In the genomic region with DNA sequence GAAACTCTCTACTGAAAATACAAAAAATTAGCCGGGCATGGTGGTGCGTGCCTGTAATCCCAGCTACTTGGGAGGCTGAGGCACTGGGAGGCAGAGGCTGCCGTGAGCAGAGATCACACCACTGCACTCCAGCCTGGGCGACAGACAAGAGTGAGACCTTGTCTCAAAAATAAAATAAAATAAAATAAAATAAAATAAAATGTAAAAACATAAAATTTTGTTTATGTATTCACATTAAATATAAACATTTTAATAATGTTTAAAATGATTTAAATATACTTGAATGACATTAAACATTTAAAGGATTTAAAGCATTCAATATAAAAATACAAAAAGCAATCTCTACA, we compare ENCODE assay signal across 8 cellular contexts.
DNase-seq lines count a peak whose midpoint lies in the region; ATAC-seq, FAIRE-seq and TF ChIP-seq lines count a peak whose summit lies in the region.
"Not testable (repeated sequence)": the region's sequence is repeated elsewhere in the genome, so short reads cannot be mapped to it uniquely, and the experiment has no call there.

No MANE protein-coding gene starts in this region.

- BruUV-seq in K562 (replicated peaks; lab: Mats Ljungman, UMichigan); HepG2 (replicated peaks; lab: Mats Ljungman, UMichigan): not testable (repeated sequence)

- FAIRE-seq in K562 (lab: Jason Lieb, UNC); HepG2 (lab: Jason Lieb, UNC): not testable (repeated sequence)

- DNase-seq in CD8-positive, alpha-beta memory T cell; T-cell; activated T-cell treated with anti-CD3 and anti-CD28 coated beads, Interleukin-2, amount 50 U/mL, for 4 hours; K562 (ENCODE audit: extremely low read depth in 1 of 4, low spot score in 3 of 4); epithelial cell of prostate (ENCODE audit: low read depth, low spot score); HepG2 (ENCODE audit: low spot score); osteocyte (ENCODE audit: extremely low spot score, unreplicated experiment): not testable (repeated sequence)
- DNase-seq in upper lobe of right lung: peak; percentile 11

- in situ Hi-C loops in K562 (cut with MboI): not testable (repeated sequence)
- in situ Hi-C loops in HepG2 (cut with HindIII; ENCODE audit: extremely low pct_ligation_motif_present, low pct_unique_long_range_greater_than_20kb): loop anchor here (10.0 kb wide), 1 partner anchor 65 kb away; no protein-coding TSS in a partner anchor

- intact Hi-C loops in K562 (cut with micrococcal nuclease) (loop anchor here (5.0 kb wide), 2 partner anchors 157 to 177 kb away; a partner anchor contains a TSS), HepG2 (cut with micrococcal nuclease; ENCODE audit: unreplicated experiment) (loop anchor here (5.0 to 10.0 kb wide), 2 partner anchors 85 to 177 kb away; a partner anchor contains a TSS), upper lobe of right lung (cut with DNase I) (loop anchor here (10.0 kb wide), 2 partner anchors 155 to 175 kb away; a partner anchor contains a TSS)

- not testable (repeated sequence) for H3K4me2 ChIP-seq in K562 (ENCODE audit: insufficient read depth, low read length)
- peak overlapping the region; percentile 37 for H3K4me2 ChIP-seq in HepG2 (ENCODE audit: low read depth, low read length)

- H3K79me2 ChIP-seq in K562 (ENCODE audit: control insufficient read depth, insufficient read depth, low read length): peaks cover 97% of the 10 kb centered on the region
- H3K79me2 ChIP-seq in HepG2 (ENCODE audit: insufficient read depth, low read length): peaks cover 96% of the 10 kb centered on the region

- TF ChIP-seq CTCF in K562 (IDR thresholded peaks at IDR 0.05 in 2 of 3, conservative IDR thresholded peaks at IDR 0.05 in 1 of 3; ENCODE audit: insufficient read depth in 2 of 3, low read depth in 1 of 3, low read length in 3 of 3); HepG2 (CRISPR knock-in tag; IDR thresholded peaks at IDR 0.05); osteocyte (IDR thresholded peaks at IDR 0.05); upper lobe of right lung (IDR thresholded peaks at IDR 0.05): not testable (repeated sequence)

- peaks cover 68% of the 10 kb centered on the region for H4K20me1 ChIP-seq in K562 (replicated peaks; ENCODE audit: control insufficient read depth, insufficient read depth, low read length)
- H4K20me1 ChIP-seq in HepG2 (ENCODE audit: insufficient read depth, low read length): peaks cover 63% of the 10 kb centered on the region

- not testable (repeated sequence) for H2AFZ ChIP-seq in K562 (ENCODE audit: low read depth, low read length); HepG2 (ENCODE audit: low read length)

- H3K9me3 ChIP-seq in CD8-positive, alpha-beta memory T cell (ENCODE audit: low read length); K562 (replicated peaks; ENCODE audit: control insufficient read depth, insufficient read depth, low read depth, low read length); HepG2 (ENCODE audit: low read length); upper lobe of right lung: not testable (repeated sequence)

- CTCF ChIA-PET in CD8-positive, alpha-beta memory T cell (lab: Charles Lee): interaction anchor here (1.8 kb wide), 1 partner anchor 16 kb away, joined by 4 read pairs; no protein-coding TSS in a partner anchor
- CTCF ChIA-PET in T-cell (lab: Charles Lee); K562 (lab: Yijun Ruan, JAX; ENCODE audit: low intra/inter-chr PET ratio); HepG2 (lab: Yijun Ruan, JAX; ENCODE audit: low intra/inter-chr PET ratio, low total read pairs): not testable (repeated sequence)

- H3K27me3 ChIP-seq in CD8-positive, alpha-beta memory T cell (ENCODE audit: insufficient read depth, low read length, poor library complexity, severe bottlenecking); K562 (ENCODE audit: control insufficient read depth in 2 of 2, insufficient read depth in 2 of 2, low read length in 2 of 2); HepG2 (ENCODE audit: control insufficient read depth in 1 of 2, insufficient read depth in 2 of 2, low read length in 2 of 2); upper lobe of right lung: not testable (repeated sequence)

- WGBS in K562 (ENCODE audit: insufficient coverage, low coverage, missing lambda C conversion rate): 90% methylated on average over 4 of the region's 4 CpGs
- WGBS in HepG2 (ENCODE audit: low lambda C conversion rate): 96% methylated on average over 4 of the region's 4 CpGs

- not testable (repeated sequence) for TF ChIP-seq RAD21 in K562 (CRISPR knock-in tag; conservative IDR thresholded peaks at IDR 0.05 in 1 of 2, IDR thresholded peaks at IDR 0.05 in 1 of 2); HepG2 (CRISPR knock-in tag; IDR thresholded peaks at IDR 0.05)

- H3K27ac Mint-ChIP-seq in CD8-positive, alpha-beta memory T cell: peak overlapping the region; percentile 68 to 96 (median 85)
- H3K27ac Mint-ChIP-seq in T-cell: peak overlapping the region; percentile 58 to 66
- peak overlapping the region; percentile 87 for H3K27ac Mint-ChIP-seq in osteocyte (ENCODE audit: unreplicated experiment)

- not testable (repeated sequence) for H3K9ac ChIP-seq in K562 (ENCODE audit: insufficient read depth in 1 of 2, low read depth in 2 of 2, low read length in 2 of 2); HepG2 (ENCODE audit: insufficient read depth, low read depth, low read length)

- peaks cover 0 to 17% (median 0%) of the 10 kb centered on the region in 3 donors for H3K36me3 Mint-ChIP-seq in CD8-positive, alpha-beta memory T cell
- not testable (repeated sequence) for H3K36me3 Mint-ChIP-seq in T-cell; activated T-cell treated with anti-CD3 and anti-CD28 coated beads, Interleukin-2, amount 50 U/mL, for 4 hours (ENCODE audit: insufficient read depth); osteocyte (ENCODE audit: unreplicated experiment)

- POLR2A ChIA-PET in CD8-positive, alpha-beta memory T cell (lab: Charles Lee): interaction anchor here (0.9 kb wide), 1 partner anchor 13 kb away, joined by 3 read pairs; no protein-coding TSS in a partner anchor
- POLR2A ChIA-PET in T-cell (lab: Charles Lee): not testable (repeated sequence)
- POLR2A ChIA-PET in K562 (lab: Yijun Ruan, JAX) (interaction anchor here (0.6 to 1.1 kb wide), 3 partner anchors 11 to 22 kb away, joined by 3 read pairs; no protein-coding TSS in a partner anchor), HepG2 (lab: Yijun Ruan, JAX) (interaction anchor here (0.6 to 0.9 kb wide), 2 partner anchors 9 to 234 kb away, joined by 3 to 4 read pairs; no protein-coding TSS in a partner anchor)

- H3K4me3 ChIP-seq in CD8-positive, alpha-beta memory T cell (ENCODE audit: low read length); K562; upper lobe of right lung: not testable (repeated sequence)
- H3K4me3 ChIP-seq in HepG2 (replicated peaks in 1 of 3; ENCODE audit: insufficient read depth in 1 of 3, low read depth in 2 of 3, low read length in 3 of 3): 0 out of 6 replicates have a peak overlapping the region, but pooled peaks of 1 of the 3 experiments have one; percentile 30

- TF ChIP-seq EP300 in K562 (IDR thresholded peaks at IDR 0.05; ENCODE audit: low read length); HepG2 (IDR thresholded peaks at IDR 0.05; ENCODE audit: low read depth in 2 of 2, low read length in 2 of 2); HepG2 (CRISPR knock-in tag; IDR thresholded peaks at IDR 0.05; ENCODE audit: borderline replicate concordance): not testable (repeated sequence)

- peaks cover 84 to 94% (median 93%) of the 10 kb centered on the region in 3 donors for H3K4me1 Mint-ChIP-seq in CD8-positive, alpha-beta memory T cell
- H3K4me1 Mint-ChIP-seq in T-cell: peaks cover 88 to 91% (median 89%) of the 10 kb centered on the region in 3 donors
- H3K4me1 Mint-ChIP-seq in activated T-cell treated with anti-CD3 and anti-CD28 coated beads, Interleukin-2, amount 50 U/mL, for 4 hours (ENCODE audit: low read depth): peaks cover 85% of the 10 kb centered on the region
- H3K4me1 Mint-ChIP-seq in osteocyte (ENCODE audit: unreplicated experiment): peaks cover 88% of the 10 kb centered on the region

- H3K9me1 ChIP-seq in K562 (ENCODE audit: control insufficient read depth, insufficient read depth, low read length): not testable (repeated sequence)

- not testable (repeated sequence) for ATAC-seq in T-cell (replicated peaks in 1 of 4); activated T-cell treated with anti-CD3 and anti-CD28 coated beads, Interleukin-2, amount 50 U/mL, for 4 hours; K562; HepG2; upper lobe of right lung

- H3K27me3 Mint-ChIP-seq in CD8-positive, alpha-beta memory T cell; T-cell; activated T-cell treated with anti-CD3 and anti-CD28 coated beads, Interleukin-2, amount 50 U/mL, for 4 hours (ENCODE audit: low read depth); osteocyte (ENCODE audit: unreplicated experiment): not testable (repeated sequence)

- peaks cover 83% of the 10 kb centered on the region for H3K4me1 ChIP-seq in CD8-positive, alpha-beta memory T cell (ENCODE audit: insufficient read depth, low read length)
- H3K4me1 ChIP-seq in K562 (replicated peaks in 1 of 2; ENCODE audit: control insufficient read depth in 2 of 2, insufficient read depth in 2 of 2, low read length in 2 of 2) (peaks cover 40 to 69% of the 10 kb centered on the region in 2 experiments), HepG2 (ENCODE audit: insufficient read depth, low read length) (peaks cover 84% of the 10 kb centered on the region), upper lobe of right lung (peaks cover 64% of the 10 kb centered on the region)

- peak overlapping the region in 6 of 7 donors; percentile 24 to 78 (median 66) for H3K4me3 Mint-ChIP-seq in CD8-positive, alpha-beta memory T cell
- H3K4me3 Mint-ChIP-seq in T-cell: peak overlapping the region in 2 of 3 donors; percentile 28 to 62
- peak overlapping the region; percentile 6 for H3K4me3 Mint-ChIP-seq in activated T-cell treated with anti-CD3 and anti-CD28 coated beads, Interleukin-2, amount 50 U/mL, for 4 hours
- not testable (repeated sequence) for H3K4me3 Mint-ChIP-seq in osteocyte (ENCODE audit: unreplicated experiment)

- not testable (repeated sequence) for H3K9me3 Mint-ChIP-seq in CD8-positive, alpha-beta memory T cell; T-cell; activated T-cell treated with anti-CD3 and anti-CD28 coated beads, Interleukin-2, amount 50 U/mL, for 4 hours; osteocyte (ENCODE audit: unreplicated experiment)

- not testable (repeated sequence) for H3K27ac ChIP-seq in CD8-positive, alpha-beta memory T cell (ENCODE audit: low read depth, low read length)
- peak overlapping the region; percentile 57; the same call in 1 of the 3 replicates for H3K27ac ChIP-seq in K562 (ENCODE audit: extremely low read depth, low read depth, low read length)
- H3K27ac ChIP-seq in epithelial cell of prostate: peak overlapping the region; percentile 62
- H3K27ac ChIP-seq in HepG2 (ENCODE audit: extremely low read length, insufficient read depth, low read length): peak overlapping the region; percentile 42
- peak overlapping the region; percentile 65 for H3K27ac ChIP-seq in upper lobe of right lung

- TF ChIP-seq POLR2A in K562 (conservative IDR thresholded peaks at IDR 0.05); HepG2 (IDR thresholded peaks at IDR 0.05; ENCODE audit: insufficient read depth in 1 of 2, low read depth in 2 of 2, low read length in 2 of 2): not testable (repeated sequence)

- not testable (repeated sequence) for H3K36me3 ChIP-seq in CD8-positive, alpha-beta memory T cell (ENCODE audit: insufficient read depth, low read length); upper lobe of right lung
- peaks cover 23% of the 10 kb centered on the region; the same call in 2 of the 3 replicates for H3K36me3 ChIP-seq in K562 (ENCODE audit: control insufficient read depth, insufficient read depth, low read length)
- peaks cover 8 to 19% of the 10 kb centered on the region in 2 experiments; a peak in 3 of 5 replicates for H3K36me3 ChIP-seq in HepG2 (replicated peaks in 1 of 2; ENCODE audit: control insufficient read depth in 1 of 2, insufficient read depth in 2 of 2, low read length in 2 of 2)
